In genomic region chr17:40490289-40490853, GRCh38 we compare ENCODE assay signal across 1 cellular context.
TF ChIP-seq lines count a peak whose summit lies in the region.

No MANE protein-coding gene starts in this region.

TF ChIP-seq in HCT116, 20 proteins besides CTCF, POLR2A, EP300 and RAD21 (continued from another document):
- TF ChIP-seq ATF3 (IDR thresholded peaks at IDR 0.05) = no peak
- no peak for TF ChIP-seq EZH2 (IDR thresholded peaks at IDR 0.05)
- TF ChIP-seq SP1 (IDR thresholded peaks at IDR 0.05; ENCODE audit: low read depth) = no peak
TF ChIP-seq in HCT116: peak in this region for 0.
